In genomic region chr12:108858399-108859074, GRCh38 we compare ENCODE assay signal across 10 cellular contexts. TPM values are rescaled to one million over a fixed set of nuclear protein-coding genes. Genes with fewer than 3 reads are reported as not detected.
DNase-seq lines count a peak whose midpoint lies in the region; ATAC-seq, FAIRE-seq and TF ChIP-seq lines count a peak whose summit lies in the region.
"Had no signal": no experiment of that assay in that cellular context is flagged by ENCODE, and none has a peak within 500 bp of the region (broad histone marks: within the 10 kb centered on the region; RNA-seq: fewer than 3 reads in every experiment).

No MANE protein-coding gene starts in this region.

- H3K27ac ChIP-seq in SJCRH30 (no peak overlapping the region), sigmoid colon (peak overlapping the region; percentile 88 to 99 (median 93))

- no peak for TF ChIP-seq CTCF in fibroblast of pulmonary artery (IDR thresholded peaks at IDR 0.05; ENCODE audit: low read length, missing control alignments)
- TF ChIP-seq CTCF in sigmoid colon (IDR thresholded peaks at IDR 0.05), result no peak
- no peak for TF ChIP-seq CTCF in omental fat pad (IDR thresholded peaks at IDR 0.05)

- H3K9me3 ChIP-seq in SJCRH30 (replicated peaks) (0 out of 2 replicates have a peak, but pooled peaks cover 4% of the 10 kb centered on the region), sigmoid colon (no peaks in the 10 kb centered on the region)

- DNase-seq in GM19239 (ENCODE audit: insufficient read length, low spot score), result no peak
- DNase-seq in SJCRH30, result peak; percentile 17 to 42
- no peak for DNase-seq in fibroblast of pulmonary artery (ENCODE audit: low read depth)
- peak; percentile 77 for DNase-seq in sigmoid colon
- no peak for DNase-seq in omental fat pad (ENCODE audit: low spot score)
- no peak for DNase-seq in OCI-M2 (lab: John Stamatoyannopoulos, UW; ENCODE audit: unreplicated experiment)
- no peak for DNase-seq in COLO829 (ENCODE audit: low spot score)

- H3K4me3 ChIP-seq in SJCRH30, result peak overlapping the region; percentile 86
- H3K4me3 ChIP-seq in fibroblast of pulmonary artery (replicated peaks; ENCODE audit: low read depth, low read length), result peak overlapping the region; percentile 47
- H3K4me3 ChIP-seq in sigmoid colon, result peak overlapping the region; percentile 41 to 84 (median 78)

- H3K27me3 ChIP-seq in SJCRH30 (no peaks in the 10 kb centered on the region), sigmoid colon (no peaks in the 10 kb centered on the region)

- TF ChIP-seq POLR2A in sigmoid colon (IDR thresholded peaks at IDR 0.05), result no peak

- TF ChIP-seq EP300 in sigmoid colon (IDR thresholded peaks at IDR 0.05), result no peak

- FAIRE-seq in GM19239 (lab: Jason Lieb, UNC), result peak; percentile 28

- H3K4me1 ChIP-seq in SJCRH30, result peaks cover 2% of the 10 kb centered on the region; the same call in 1 of the 2 replicates
- H3K4me1 ChIP-seq in sigmoid colon, result peaks cover 0 to 45% (median 38%) of the 10 kb centered on the region in 4 donors

- H3K36me3 ChIP-seq in SJCRH30 (no peaks in the 10 kb centered on the region), sigmoid colon (no peaks in the 10 kb centered on the region)

- intact Hi-C loops in sigmoid colon (cut with DNase I), result loop anchor here (5.0 to 10.0 kb wide), 2 partner anchors 94 to 236 kb away; partner anchors contain the start of genes ALKBH2 and UNG

- ATAC-seq in omental fat pad (ENCODE audit: low FRiP score) (no peak), HG02840 (IDR thresholded peaks at IDR 0.05; ENCODE audit: low FRiP score, unreplicated experiment) (no peak)

- 18 to 19% methylated on average over 16 of the region's 16 CpGs for WGBS in sigmoid colon, 2 donors

RNA-seq across cellular contexts. Expression of gene SSH1, which starts 1.2 kb away (rescaled TPM):
- total RNA-seq in SJCRH30 (2014; rRNA removed; shearing (Covaris generic)), result 12.1 and 12.3 TPM in 2 replicates
- total RNA-seq in sigmoid colon (10 to 100 TPM in 3 of 4 donors, 1 to 10 TPM in 1; 9.9 to 19.7 (median 12.6) TPM), omental fat pad (10 to 100 TPM; 16.4 to 26.5 (median 22.0) TPM)
- 10 to 100 TPM in 1 of 3 donors, 1 to 10 TPM in 2; 3.6 to 10.1 (median 5.1) TPM for polyA plus RNA-seq in sigmoid colon

RNA-seq across cellular contexts. Expression of gene DAO, which starts 21.4 kb away (rescaled TPM):
- not detected in 2 replicates for total RNA-seq in SJCRH30 (2014; rRNA removed; shearing (Covaris generic))
- not detected for total RNA-seq in sigmoid colon
- 1 to 10 TPM; 1.0 to 9.0 (median 4.2) TPM for polyA plus RNA-seq in sigmoid colon
- not detected for total RNA-seq in omental fat pad
- total RNA-seq: myocyte, NCI-H460 had no signal

Comparison
In these comparisons a context has a peak if more than half of its experiments do, and no peak if none do; other contexts are left out.
1. DNase-seq: peak in SJCRH30 (2 of 2) and sigmoid colon (single experiment); none in GM19239 (single experiment), fibroblast of pulmonary artery (single experiment), omental fat pad (single experiment), OCI-M2 (single experiment) and COLO829 (single experiment).
2. Peak in every context shown above with its lines, with median percentiles within 50 percentile points of each other: H3K4me3 ChIP-seq.